8 cellular contexts compared by ENCODE assay signal in the genomic region with DNA sequence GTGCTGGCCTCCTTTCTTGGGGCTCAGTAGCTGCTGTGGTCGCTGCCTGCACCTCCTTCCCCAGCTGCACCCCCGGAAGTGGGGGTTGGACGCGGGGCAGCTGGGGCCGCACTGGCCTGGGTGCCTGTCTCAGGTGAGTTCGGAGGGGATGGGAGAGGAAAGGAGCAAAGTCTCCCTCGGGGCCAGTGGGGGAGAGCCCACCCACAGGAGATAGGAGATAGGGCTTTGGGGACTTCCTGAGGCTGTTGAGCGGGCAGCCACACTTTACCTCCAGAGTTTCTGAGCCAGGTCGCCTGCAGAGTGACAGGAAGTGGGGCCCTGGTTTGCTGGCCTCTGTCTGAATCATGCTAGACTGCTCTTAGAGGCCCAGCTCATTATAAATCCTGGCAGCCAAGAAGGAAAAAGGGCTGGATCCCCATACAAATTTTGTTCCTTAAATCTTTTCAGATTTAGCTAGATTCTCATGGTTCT. TPM values are rescaled to one million over a fixed set of nuclear protein-coding genes. Genes with fewer than 3 reads are reported as not detected.
DNase-seq lines count a peak whose midpoint lies in the region; ATAC-seq, FAIRE-seq and TF ChIP-seq lines count a peak whose summit lies in the region.

No MANE protein-coding gene starts in this region.

- DNase-seq in Peyer's patch (peak; percentile 54 to 84 (median 72)), astrocyte (ENCODE audit: low read depth) (no peak), G401 (ENCODE audit: low spot score) (no peak), mesothelial cell of epicardium (ENCODE audit: low spot score in 2 of 2, unreplicated experiment in 2 of 2) (no peak), NCI-H2227 treated with DMSO at 0.1 percent for 48 hours (lab: John Stamatoyannopoulos, UW) (no peak)

- H3K4me3 ChIP-seq in Peyer's patch (peak overlapping the region in 2 of 4 donors; percentile 4 to 6), astrocyte (ENCODE audit: insufficient read depth, low read depth, low read length) (no peak overlapping the region)

- H3K27ac ChIP-seq in Peyer's patch (peak overlapping the region; percentile 13 to 65 (median 38)), astrocyte (ENCODE audit: low read depth, low read length) (peak overlapping the region; percentile 18)

- H3K4me1 ChIP-seq in Peyer's patch = peaks cover 0 to 68% (median 31%) of the 10 kb centered on the region in 4 donors
- H3K4me1 ChIP-seq in astrocyte (ENCODE audit: insufficient read depth, low read length) = peaks cover 27% of the 10 kb centered on the region

- H3K36me3 Mint-ChIP-seq in astrocyte (ENCODE audit: low read depth, unreplicated experiment) (no peaks in the 10 kb centered on the region), mesothelial cell of epicardium (peaks cover 5% of the 10 kb centered on the region)
- peaks cover 31% of the 10 kb centered on the region for H3K36me3 Mint-ChIP-seq in stimulated activated memory B cell treated with anti-CD40 and anti-IgM and Interleukin-4, amounts not matched to agents 10 μg/mL and 1 μg/mL and 100 μg/mL, for 72 hours

- ATAC-seq in GM18873 (IDR thresholded peaks at IDR 0.05; ENCODE audit: low FRiP score, unreplicated experiment) (peak; percentile 61), HG02870 (IDR thresholded peaks at IDR 0.05; ENCODE audit: unreplicated experiment) (peak; percentile 60)
- peak; percentile 78 for ATAC-seq in stimulated activated memory B cell treated with anti-CD40 and anti-IgM and Interleukin-4, amounts not matched to agents 10 μg/mL and 1 μg/mL and 100 μg/mL, for 72 hours

- no peak overlapping the region for H3K4me3 Mint-ChIP-seq in astrocyte (ENCODE audit: unreplicated experiment)
- peak overlapping the region; percentile 51 for H3K4me3 Mint-ChIP-seq in stimulated activated memory B cell treated with anti-CD40 and anti-IgM and Interleukin-4, amounts not matched to agents 10 μg/mL and 1 μg/mL and 100 μg/mL, for 72 hours
- H3K4me3 Mint-ChIP-seq in mesothelial cell of epicardium = no peak overlapping the region

- H3K27ac Mint-ChIP-seq in astrocyte (ENCODE audit: unreplicated experiment) (peak overlapping the region; percentile 49), mesothelial cell of epicardium (no peak overlapping the region)
- peak overlapping the region; percentile 93 for H3K27ac Mint-ChIP-seq in stimulated activated memory B cell treated with anti-CD40 and anti-IgM and Interleukin-4, amounts not matched to agents 10 μg/mL and 1 μg/mL and 100 μg/mL, for 72 hours

- H3K36me3 ChIP-seq in Peyer's patch = peaks cover 0 to 5% (median 0%) of the 10 kb centered on the region in 3 donors
- H3K36me3 ChIP-seq in astrocyte (ENCODE audit: insufficient read depth, low read length) = no peaks in the 10 kb centered on the region

- no peaks in the 10 kb centered on the region for H3K27me3 Mint-ChIP-seq in astrocyte (ENCODE audit: low read depth, unreplicated experiment)
- no peaks in the 10 kb centered on the region for H3K27me3 Mint-ChIP-seq in stimulated activated memory B cell treated with anti-CD40 and anti-IgM and Interleukin-4, amounts not matched to agents 10 μg/mL and 1 μg/mL and 100 μg/mL, for 72 hours
- H3K27me3 Mint-ChIP-seq in mesothelial cell of epicardium (ENCODE audit: low read depth) = peaks cover 6% of the 10 kb centered on the region

- peak overlapping the region; percentile 44 for H3K4me2 ChIP-seq in astrocyte (ENCODE audit: low read length)

- H3K4me1 Mint-ChIP-seq in astrocyte (ENCODE audit: low read depth, unreplicated experiment) = peaks cover 31% of the 10 kb centered on the region
- peaks cover 100% of the 10 kb centered on the region for H3K4me1 Mint-ChIP-seq in stimulated activated memory B cell treated with anti-CD40 and anti-IgM and Interleukin-4, amounts not matched to agents 10 μg/mL and 1 μg/mL and 100 μg/mL, for 72 hours
- H3K4me1 Mint-ChIP-seq in mesothelial cell of epicardium = peaks cover 33% of the 10 kb centered on the region

- H3K79me2 ChIP-seq in astrocyte (ENCODE audit: insufficient read depth, low read length) = peaks cover 44% of the 10 kb centered on the region

- peak overlapping the region; percentile 26 for H3K9ac ChIP-seq in astrocyte (ENCODE audit: low read length)

- H3K9me3 ChIP-seq in Peyer's patch (no peaks in the 10 kb centered on the region), astrocyte (ENCODE audit: insufficient read depth, low read depth, low read length) (no peaks in the 10 kb centered on the region)

- no peaks in the 10 kb centered on the region for H4K20me1 ChIP-seq in astrocyte (ENCODE audit: insufficient read depth, low read length)

- no peak for FAIRE-seq in astrocyte (lab: Jason Lieb, UNC)

- TF ChIP-seq POLR2A in Peyer's patch (IDR thresholded peaks at IDR 0.05) = no peak

- H2AFZ ChIP-seq in astrocyte (ENCODE audit: low read depth, low read length) = peak overlapping the region; percentile 1

- H3K27me3 ChIP-seq in Peyer's patch (no peaks in the 10 kb centered on the region), astrocyte (ENCODE audit: insufficient read depth, low read length) (no peaks in the 10 kb centered on the region)

- TF ChIP-seq CTCF in Peyer's patch (IDR thresholded peaks at IDR 0.05) = no peak
- no peak for TF ChIP-seq CTCF in astrocyte (IDR thresholded peaks at IDR 0.05; ENCODE audit: insufficient read depth, low read depth, low read length)
- TF ChIP-seq CTCF in mesothelial cell of epicardium (IDR thresholded peaks at IDR 0.05; ENCODE audit: unreplicated experiment) = no peak

- in situ Hi-C loops in G401 (cut with HindIII; ENCODE audit: low sequenced_read_pairs) = no loop called here

- H3K9me3 Mint-ChIP-seq in astrocyte (ENCODE audit: unreplicated experiment) (no peaks in the 10 kb centered on the region), mesothelial cell of epicardium (no peaks in the 10 kb centered on the region)
- H3K9me3 Mint-ChIP-seq in stimulated activated memory B cell treated with anti-CD40 and anti-IgM and Interleukin-4, amounts not matched to agents 10 μg/mL and 1 μg/mL and 100 μg/mL, for 72 hours = no peaks in the 10 kb centered on the region

RNA-seq across cellular contexts. Expression of gene MBP, which starts 8.1 kb away (rescaled TPM):
- total RNA-seq in Peyer's patch (10 to 100 TPM; 40.9 to 67.7 (median 51.8) TPM), astrocyte (10.8 and 11.4 TPM in 2 replicates), mesothelial cell of epicardium (19.1 to 20.8 TPM (median 20.6 TPM) in 3 replicates)
- total RNA-seq in G401 (2014; rRNA removed; shearing (Covaris generic)) = 1.3 and 3.4 TPM in 2 replicates

Comparison
In these comparisons a context has a peak if more than half of its experiments do, and no peak if none do; other contexts are left out.
1. DNase-seq: peak in Peyer's patch (3 of 3); none in astrocyte (single experiment), G401 (single experiment), mesothelial cell of epicardium (0 of 2) and NCI-H2227 treated with DMSO at 0.1 percent for 48 hours (single experiment).
2. Peak in every context shown above with its lines, with median percentiles within 50 percentile points of each other: ATAC-seq.